In genomic region chr15:38555686-38556334, GRCh38 we compare ENCODE assay signal across 9 cellular contexts. TPM values are rescaled to one million over a fixed set of nuclear protein-coding genes. Genes with fewer than 3 reads are reported as not detected.
A peak's percentile ranks its signal among the peaks of the same experiment; 100 is the strongest.
DNase-seq lines count a peak whose midpoint lies in the region; ATAC-seq and TF ChIP-seq lines count a peak whose summit lies in the region.
"Had no signal": no experiment of that assay in that cellular context is flagged by ENCODE, and none has a peak within 500 bp of the region (broad histone marks: within the 10 kb centered on the region; RNA-seq: fewer than 3 reads in every experiment).

No MANE protein-coding gene starts in this region.

- TF ChIP-seq CTCF in activated CD8-positive, alpha-beta T cell treated with anti-CD3 and anti-CD28 coated beads for 36 hours (IDR thresholded peaks at IDR 0.05), result no peak
- TF ChIP-seq CTCF in ascending aorta (IDR thresholded peaks at IDR 0.05), result no peak

- H3K4me1 Mint-ChIP-seq in CD4-positive, alpha-beta memory T cell, result peaks cover 90 to 98% (median 94%) of the 10 kb centered on the region in 4 donors
- peaks cover 94% of the 10 kb centered on the region for H3K4me1 Mint-ChIP-seq in activated CD8-positive, alpha-beta T cell treated with anti-CD3 and anti-CD28 coated beads for 36 hours (ENCODE audit: low read depth)
- peaks cover 97 to 100% of the 10 kb centered on the region in 2 donors for H3K4me1 Mint-ChIP-seq in immature natural killer cell

- H3K27me3 Mint-ChIP-seq in CD4-positive, alpha-beta memory T cell, result no peaks in the 10 kb centered on the region
- H3K27me3 Mint-ChIP-seq in activated CD8-positive, alpha-beta T cell treated with anti-CD3 and anti-CD28 coated beads for 36 hours, result no peaks in the 10 kb centered on the region
- no peaks in the 10 kb centered on the region for H3K27me3 Mint-ChIP-seq in immature natural killer cell (ENCODE audit: low read depth in 3 of 3)

- ATAC-seq in GM21786 (IDR thresholded peaks at IDR 0.05; ENCODE audit: unreplicated experiment), result peak; percentile 42
- peak; percentile 68 for ATAC-seq in activated CD8-positive, alpha-beta T cell treated with anti-CD3 and anti-CD28 coated beads for 36 hours
- no peak for ATAC-seq in GM21737 (IDR thresholded peaks at IDR 0.05; ENCODE audit: unreplicated experiment)
- ATAC-seq: HepG2 had no signal

- DNase-seq in CD4-positive, alpha-beta memory T cell, result peak in 1 of 5 donors; percentile 52
- DNase-seq in activated CD8-positive, alpha-beta T cell treated with anti-CD3 and anti-CD28 coated beads for 36 hours, result peak; percentile 61
- no peak for DNase-seq in immature natural killer cell
- no peak for DNase-seq in LoVo (ENCODE audit: low spot score)
- DNase-seq in NCI-H2081 (lab: John Stamatoyannopoulos, UW), result no peak
- DNase-seq in ascending aorta (ENCODE audit: low spot score in 2 of 2), result no peak

- peak overlapping the region; percentile 64 to 97 (median 89) for H3K27ac Mint-ChIP-seq in CD4-positive, alpha-beta memory T cell
- H3K27ac Mint-ChIP-seq in activated CD8-positive, alpha-beta T cell treated with anti-CD3 and anti-CD28 coated beads for 36 hours, result peak overlapping the region; percentile 96
- H3K27ac Mint-ChIP-seq in immature natural killer cell, result peak overlapping the region; percentile 39 to 87 (median 60)

- peak overlapping the region; percentile 89 for H3K27ac ChIP-seq in CD4-positive, alpha-beta memory T cell (ENCODE audit: low read depth, low read length)
- H3K27ac ChIP-seq in ascending aorta, result no peak overlapping the region

- H3K4me3 ChIP-seq in CD4-positive, alpha-beta memory T cell (ENCODE audit: low read length in 2 of 2), result peak overlapping the region in 1 of 2 donors; percentile 21
- H3K4me3 ChIP-seq in ascending aorta, result no peak overlapping the region

- intact Hi-C loops in CD4-positive, alpha-beta memory T cell (cut with micrococcal nuclease), result no loop called here
- intact Hi-C loops in activated CD8-positive, alpha-beta T cell treated with anti-CD3 and anti-CD28 coated beads for 36 hours (cut with micrococcal nuclease), result loop anchor here (2.0 to 5.0 kb wide), 2 partner anchors 17 to 69 kb away; no protein-coding TSS in a partner anchor
- intact Hi-C loops in ascending aorta (cut with DNase I), result no loop called here

- H3K4me3 Mint-ChIP-seq in CD4-positive, alpha-beta memory T cell, result peak overlapping the region; percentile 65 to 99 (median 89)
- peak overlapping the region; percentile 63 for H3K4me3 Mint-ChIP-seq in activated CD8-positive, alpha-beta T cell treated with anti-CD3 and anti-CD28 coated beads for 36 hours
- H3K4me3 Mint-ChIP-seq in immature natural killer cell, result peak overlapping the region in 1 of 5 donors; percentile 20

- H3K36me3 ChIP-seq in CD4-positive, alpha-beta memory T cell (ENCODE audit: insufficient read depth, low read length), result peaks cover 52% of the 10 kb centered on the region
- no peaks in the 10 kb centered on the region for H3K36me3 ChIP-seq in ascending aorta

- POLR2A ChIA-PET in CD4-positive, alpha-beta memory T cell (lab: Charles Lee; ENCODE audit: partially characterized antibody), result interaction anchor here (0.8 to 7.3 kb wide), 8 partner anchors 7 to 132 kb away, joined by 3 to 74 read pairs (median 5); partner anchors contain the start of gene RASGRP1
- POLR2A ChIA-PET in activated CD8-positive, alpha-beta T cell treated with anti-CD3 and anti-CD28 coated beads for 36 hours (lab: Charles Lee), result interaction anchor here (0.7 to 4.9 kb wide), 12 partner anchors 9 to 133 kb away, joined by 3 to 20 read pairs (median 4); partner anchors contain the start of gene RASGRP1

- peaks cover 56 to 84% of the 10 kb centered on the region in 2 donors for H3K36me3 Mint-ChIP-seq in CD4-positive, alpha-beta memory T cell
- H3K36me3 Mint-ChIP-seq in activated CD8-positive, alpha-beta T cell treated with anti-CD3 and anti-CD28 coated beads for 36 hours (ENCODE audit: low read depth), result peaks cover 76% of the 10 kb centered on the region
- H3K36me3 Mint-ChIP-seq in immature natural killer cell, result peaks cover 14 to 49% (median 28%) of the 10 kb centered on the region in 3 donors

- CTCF ChIA-PET in CD4-positive, alpha-beta memory T cell (lab: Charles Lee; ENCODE audit: partially characterized antibody), result interaction anchor here (0.9 to 4.7 kb wide), 5 partner anchors 8 to 144 kb away, joined by 3 to 24 read pairs (median 8); partner anchors contain the start of gene RASGRP1
- CTCF ChIA-PET in activated CD8-positive, alpha-beta T cell treated with anti-CD3 and anti-CD28 coated beads for 36 hours (lab: Charles Lee), result interaction anchor here (0.8 to 7.8 kb wide), 9 partner anchors 8 to 135 kb away, joined by 3 to 73 read pairs (median 4); partner anchors contain the start of gene RASGRP1

- no peaks in the 10 kb centered on the region for H3K9me3 Mint-ChIP-seq in CD4-positive, alpha-beta memory T cell
- H3K9me3 Mint-ChIP-seq in activated CD8-positive, alpha-beta T cell treated with anti-CD3 and anti-CD28 coated beads for 36 hours, result no peaks in the 10 kb centered on the region
- no peaks in the 10 kb centered on the region for H3K9me3 Mint-ChIP-seq in immature natural killer cell

- H3K27me3 ChIP-seq in CD4-positive, alpha-beta memory T cell (ENCODE audit: insufficient read depth, low read length), result no peaks in the 10 kb centered on the region
- no peaks in the 10 kb centered on the region for H3K27me3 ChIP-seq in ascending aorta

- no peaks in the 10 kb centered on the region for H3K9me3 ChIP-seq in CD4-positive, alpha-beta memory T cell (ENCODE audit: control insufficient read depth in 1 of 2, low read length in 2 of 2)
- H3K9me3 ChIP-seq in ascending aorta, result no peaks in the 10 kb centered on the region

- H3K4me1 ChIP-seq in CD4-positive, alpha-beta memory T cell (ENCODE audit: insufficient read depth, low read length), result peaks cover 100% of the 10 kb centered on the region
- no peaks in the 10 kb centered on the region for H3K4me1 ChIP-seq in ascending aorta

RNA-seq across cellular contexts. Expression of gene RASGRP1, which starts 8.8 kb away (rescaled TPM):
- 100 to 1,000 TPM; 123 to 125 TPM for total RNA-seq in CD4-positive, alpha-beta memory T cell
- 10 to 100 TPM; 47.8 to 85.9 TPM for polyA plus RNA-seq in CD4-positive, alpha-beta memory T cell
- 100 to 1,000 TPM; 105 to 106 TPM for total RNA-seq in activated CD8-positive, alpha-beta T cell treated with anti-CD3 and anti-CD28 coated beads for 36 hours
- 10 to 100 TPM; 21.9 to 63.9 (median 22.7) TPM for polyA plus RNA-seq in immature natural killer cell
- total RNA-seq in ascending aorta, result not detected
- polyA plus RNA-seq: HepG2 had no signal

Comparison
In these comparisons a context has a peak if more than half of its experiments do, and no peak if none do; other contexts are left out.
1. RNA of gene RASGRP1, which starts 8.8 kb away (total RNA-seq): 123 to 125 TPM in CD4-positive, alpha-beta memory T cell and 105 to 106 TPM in activated CD8-positive, alpha-beta T cell treated with anti-CD3 and anti-CD28 coated beads for 36 hours; not detected in ascending aorta (single experiment); every median in the first group is over 100 times any median in the second.
2. Peak in every context shown above with its lines, with median percentiles within 50 percentile points of each other: H3K27ac Mint-ChIP-seq.